8 cellular contexts compared by ENCODE assay signal in genomic region chr9:22240619-22241018, GRCh38.
A peak's percentile ranks its signal among the peaks of the same experiment; 100 is the strongest.
DNase-seq lines count a peak whose midpoint lies in the region; ATAC-seq and TF ChIP-seq lines count a peak whose summit lies in the region.

No MANE protein-coding gene starts in this region.

- no peaks in the 10 kb centered on the region for H3K9me3 ChIP-seq in psoas muscle

- 34 to 56% (median 47%) methylated on average over 1 of the region's 1 CpG for WGBS in psoas muscle, 3 donors

- H3K27ac ChIP-seq in psoas muscle: no peak overlapping the region
- H3K27ac ChIP-seq in caudate nucleus (ENCODE audit: low read depth, low read length): no peak overlapping the region

- H3K4me1 ChIP-seq in psoas muscle: no peaks in the 10 kb centered on the region

- DNase-seq in OCI-M1 (lab: John Stamatoyannopoulos, UW): peak; percentile 4
- DNase-seq in left kidney (ENCODE audit: low read depth, low spot score): peak; percentile 2
- DNase-seq in NCI-H748 treated with DMSO at 0.1 percent for 48 hours (lab: John Stamatoyannopoulos, UW): no peak
- no peak for DNase-seq in NCI-H1694 (lab: John Stamatoyannopoulos, UW)
- DNase-seq in psoas muscle: no peak
- no peak for DNase-seq in caudate nucleus (lab: John Stamatoyannopoulos, UW)

- intact Hi-C loops in psoas muscle (cut with DNase I): loop anchor here (5.0 kb wide), 1 partner anchor 212 kb away; no protein-coding TSS in a partner anchor

- H3K4me3 ChIP-seq in psoas muscle: no peak overlapping the region

- no peaks in the 10 kb centered on the region for H3K36me3 ChIP-seq in psoas muscle (ENCODE audit: insufficient read depth in 1 of 2, low read depth in 1 of 2)

- ATAC-seq in GM18867 (IDR thresholded peaks at IDR 0.05; ENCODE audit: unreplicated experiment) (peak; percentile 78), HG02588 (IDR thresholded peaks at IDR 0.05; ENCODE audit: unreplicated experiment) (peak; percentile 79), psoas muscle (no peak)

- no peak for TF ChIP-seq CTCF in psoas muscle (IDR thresholded peaks at IDR 0.05)

- no peaks in the 10 kb centered on the region for H3K27me3 ChIP-seq in psoas muscle (ENCODE audit: insufficient read depth in 3 of 3, low read length in 2 of 3)

Comparison
In these comparisons a context has a peak if more than half of its experiments do, and no peak if none do; other contexts are left out.
1. ATAC-seq: peak in GM18867 (single experiment) and HG02588 (single experiment); none in psoas muscle (0 of 4).
2. DNase-seq: peak in OCI-M1 (single experiment) and left kidney (single experiment); none in NCI-H748 treated with DMSO at 0.1 percent for 48 hours (single experiment), NCI-H1694 (single experiment), psoas muscle (0 of 2) and caudate nucleus (0 of 61).